Comparison of ENCODE assay signal across 30 cellular contexts in genomic region chr19:10442698-10443097, GRCh38.
"Had no signal": no experiment of that assay in that cellular context is flagged by ENCODE, and none has a peak within 500 bp of the region (broad histone marks: within the 10 kb centered on the region; RNA-seq: fewer than 3 reads in every experiment).

No MANE protein-coding gene starts in this region.

- DNase-seq: activated CD4-positive, alpha-beta memory T cell treated with anti-CD3 and anti-CD28 coated beads, Interleukin-2, amount 10 ng/mL, durations not matched to agents 7 days and 5 days; activated CD4-positive, alpha-beta T cell treated with anti-CD3 and anti-CD28 coated beads for 1 hour; activated CD4-positive, alpha-beta T cell treated with anti-CD3 and anti-CD28 coated beads for 4 hours; activated CD4-positive, alpha-beta T cell treated with anti-CD3 and anti-CD28 coated beads, Interleukin-2, amount 10 ng/mL, durations not matched to agents 7 days and 5 days; activated CD4-positive, alpha-beta T cell treated with anti-CD3 and anti-CD28 coated beads, Interleukin-2, amount 50 U/mL, for 4 hours; activated CD8-positive, alpha-beta memory T cell treated with anti-CD3 and anti-CD28 coated beads, Interleukin-2, amount 50 U/mL, for 48 hours; activated gamma-delta T cell; activated naive CD4-positive, alpha-beta T cell; activated naive CD4-positive, alpha-beta T cell treated with anti-CD3 and anti-CD28 coated beads, Interleukin-2, amount 10 ng/mL, durations not matched to agents 7 days and 5 days; activated naive CD8-positive, alpha-beta T cell treated with anti-CD3 and anti-CD28 coated beads, Interleukin-2, amount 10 ng/mL, durations not matched to agents 7 days and 5 days; activated T-cell treated with anti-CD3 and anti-CD28 coated beads for 4 hours; activated T-cell treated with anti-CD3 and anti-CD28 coated beads, Interleukin-2, amount 50 U/mL, for 24 hours; activated T-cell treated with anti-CD3 and anti-CD28 coated beads, Interleukin-2, amount 50 U/mL, for 72 hours; cortex of kidney; dermis blood vessel endothelial cell; effector CD4-positive, alpha-beta T cell; effector memory CD8-positive, alpha-beta T cell; esophagus squamous epithelium; foreskin melanocyte; head of caudate nucleus; T-helper 1 cell; T-helper 17 cell; T1000 had no signal

- H3K4me3 ChIP-seq: ascending aorta, esophagus squamous epithelium had no signal

- H3K9me3 ChIP-seq: ascending aorta, esophagus squamous epithelium had no signal

- ATAC-seq: activated naive CD4-positive, alpha-beta T cell treated with anti-CD3 and anti-CD28 coated beads, Interleukin-2, amount 50 U/mL, for 72 hours; activated T-cell treated with anti-CD3 and anti-CD28 coated beads, Interleukin-2, amount 50 U/mL, for 72 hours; effector memory CD8-positive, alpha-beta T cell; T-helper 17 cell; WTC11 had no signal

- H3K4me1 ChIP-seq: ascending aorta, esophagus squamous epithelium had no signal

- H3K27me3 ChIP-seq: ascending aorta, esophagus squamous epithelium had no signal

- H3K27ac ChIP-seq: ascending aorta, epithelial cell of prostate, esophagus squamous epithelium, VCaP had no signal

- FAIRE-seq: bronchial epithelial cell, endothelial cell of umbilical vein had no signal
